ENCODE assay signal across 17 cellular contexts in genomic region chr15:48313216-48313615, GRCh38. TPM values are rescaled to one million over a fixed set of nuclear protein-coding genes. Genes with fewer than 3 reads are reported as not detected.
DNase-seq lines count a peak whose midpoint lies in the region; ATAC-seq, FAIRE-seq and TF ChIP-seq lines count a peak whose summit lies in the region.
"Had no signal": no experiment of that assay in that cellular context is flagged by ENCODE, and none has a peak within 500 bp of the region (broad histone marks: within the 10 kb centered on the region; RNA-seq: fewer than 3 reads in every experiment).

No MANE protein-coding gene starts in this region.

- no peak for TF ChIP-seq EP300 in H1 (IDR thresholded peaks at IDR 0.05; ENCODE audit: borderline replicate concordance in 1 of 2, low read depth in 2 of 2, low read length in 2 of 2)

- no peaks in the 10 kb centered on the region for H3K36me3 Mint-ChIP-seq in MCF 10A (ENCODE audit: insufficient read depth, unreplicated experiment)
- H3K36me3 Mint-ChIP-seq: CD8-positive, alpha-beta memory T cell had no signal

- no peaks in the 10 kb centered on the region for H3K9me3 ChIP-seq in breast epithelium
- no peaks in the 10 kb centered on the region for H3K9me3 ChIP-seq in H1 (ENCODE audit: insufficient read depth in 2 of 2, low read depth in 1 of 2, low read length in 1 of 2)
- H3K9me3 ChIP-seq: Caco-2 had no signal

- no peak for TF ChIP-seq RAD21 in H1 (IDR thresholded peaks at IDR 0.05 in 1 of 2, conservative IDR thresholded peaks at IDR 0.05 in 1 of 2; ENCODE audit: low read depth in 2 of 2, low read length in 2 of 2)

- H3K79me2 ChIP-seq in H1 (ENCODE audit: control insufficient read depth in 1 of 2, insufficient read depth in 2 of 2, low read length in 2 of 2), result no peaks in the 10 kb centered on the region

- no peak for FAIRE-seq in H1 (lab: Jason Lieb, UNC)
- FAIRE-seq: A204.1, GM19239 had no signal

- H4K91ac ChIP-seq in H1 (replicated peaks; ENCODE audit: insufficient read length, low read length), result no peak overlapping the region

- H3K4me1 ChIP-seq in breast epithelium (no peaks in the 10 kb centered on the region), H1 (replicated peaks in 1 of 4; ENCODE audit: control insufficient read depth in 3 of 4, insufficient read depth in 4 of 4, low read length in 3 of 4) (peaks cover 2 to 6% (median 4%) of the 10 kb centered on the region in 4 experiments; a peak in 6 of 7 replicates)
- H3K4me1 ChIP-seq: Caco-2 had no signal

- intact Hi-C loops in MCF 10A (cut with micrococcal nuclease), result no loop called here
- intact Hi-C loops in breast epithelium (cut with DNase I; ENCODE audit: low total_unique reads), result no loop called here

- no peak overlapping the region for H2BK120ac ChIP-seq in H1 (replicated peaks; ENCODE audit: low read depth, low read length)

- H3K4me1 Mint-ChIP-seq in MCF 10A (ENCODE audit: insufficient read depth, unreplicated experiment), result no peaks in the 10 kb centered on the region
- H3K4me1 Mint-ChIP-seq: B cell; CD8-positive, alpha-beta memory T cell; IgD-negative memory B cell had no signal

- no peak overlapping the region for H3K14ac ChIP-seq in H1 (ENCODE audit: insufficient read length)

- H3K23me2 ChIP-seq in H1 (ENCODE audit: low read depth, low read length), result no peaks in the 10 kb centered on the region

- no peak overlapping the region for H2AK5ac ChIP-seq in H1 (ENCODE audit: low read depth, low read length)

- no peak overlapping the region for H3K23ac ChIP-seq in H1 (ENCODE audit: insufficient read length)

- H3K18ac ChIP-seq in H1 (ENCODE audit: extremely low read depth, low read length), result no peak overlapping the region

- 96% methylated on average over 2 of the region's 2 CpGs; no CpG with 5 or more reads in 1 of the 2 experiments for WGBS in H1 (ENCODE audit: extremely low coverage in 1 of 2, insufficient coverage in 1 of 2, insufficient read length in 1 of 2, insufficient replicate concordance in 2 of 2, low coverage in 1 of 2, low lambda C conversion rate in 2 of 2, missing lambda C conversion rate in 1 of 2), 2 experiments

- H2BK20ac ChIP-seq in H1 (ENCODE audit: low read length), result no peak overlapping the region

- H4K5ac ChIP-seq in H1 (ENCODE audit: insufficient read length, low read depth, low read length), result no peak overlapping the region

- H3K36me3 ChIP-seq in breast epithelium, result no peaks in the 10 kb centered on the region
- no peaks in the 10 kb centered on the region for H3K36me3 ChIP-seq in H1 (ENCODE audit: control insufficient read depth in 2 of 4, insufficient read depth in 4 of 4, low read length in 3 of 4)

- H2BK12ac ChIP-seq in H1 (ENCODE audit: low read depth, low read length), result no peak overlapping the region

- TF ChIP-seq POLR2A in breast epithelium (IDR thresholded peaks at IDR 0.05) (no peak), H1 (IDR thresholded peaks at IDR 0.05; ENCODE audit: control extremely low read depth in 1 of 2, low read depth in 2 of 2, low read length in 2 of 2) (no peak)

- no peaks in the 10 kb centered on the region for H3K79me1 ChIP-seq in H1 (ENCODE audit: low read depth, low read length)

- no peak overlapping the region for H2BK5ac ChIP-seq in H1 (ENCODE audit: low read depth, low read length)

- DNase-seq in MCF 10A (ENCODE audit: unreplicated experiment), result peak; percentile 41
- no peak for DNase-seq in breast epithelium (ENCODE audit: low spot score in 2 of 2)
- peak; percentile 59 for DNase-seq in SKM-1 treated with dmso at 0.1 percent for 144 hours (lab: John Stamatoyannopoulos, UW; ENCODE audit: unreplicated experiment)
- DNase-seq in H1 (ENCODE audit: low read depth in 1 of 2, low spot score in 2 of 2), result no peak
- no peak for DNase-seq in NCI-H345 (lab: John Stamatoyannopoulos, UW)
- DNase-seq: Caco-2; CD8-positive, alpha-beta memory T cell; DND-41; GDM1; H9 had no signal

- no peak overlapping the region for H3K9ac ChIP-seq in H1 (replicated peaks in 1 of 4; ENCODE audit: extremely low read depth in 1 of 4, low read depth in 3 of 4, low read length in 3 of 4)

- no peaks in the 10 kb centered on the region for H3K9me3 Mint-ChIP-seq in MCF 10A (ENCODE audit: unreplicated experiment)
- H3K9me3 Mint-ChIP-seq: CD8-positive, alpha-beta memory T cell had no signal

- H3K27ac ChIP-seq in breast epithelium (no peak overlapping the region), H1 (ENCODE audit: low read depth, low read length) (no peak overlapping the region)
- H3K27ac ChIP-seq: C4-2B had no signal

- no TSS peak for BruUV-seq in MCF 10A (replicated peaks; lab: Mats Ljungman, UMichigan)

- POLR2A ChIA-PET in MCF 10A (lab: Yijun Ruan, JAX), result no interaction called here
- POLR2A ChIA-PET in H1 (lab: Charles Lee; ENCODE audit: partially characterized antibody), result interaction anchor here (1.0 kb wide), 1 partner anchor 13 kb away, joined by 3 read pairs; no protein-coding TSS in a partner anchor

- H3K27me3 Mint-ChIP-seq in MCF 10A (ENCODE audit: insufficient read depth, unreplicated experiment), result no peaks in the 10 kb centered on the region
- H3K27me3 Mint-ChIP-seq: B cell, IgD-negative memory B cell had no signal

- no peak for ATAC-seq in GM21723 (IDR thresholded peaks at IDR 0.05; ENCODE audit: unreplicated experiment)
- ATAC-seq in GM19463 (IDR thresholded peaks at IDR 0.05; ENCODE audit: unreplicated experiment), result no peak

- H3K27ac Mint-ChIP-seq in MCF 10A (ENCODE audit: low read depth, unreplicated experiment), result no peak overlapping the region
- H3K27ac Mint-ChIP-seq: B cell, IgD-negative memory B cell had no signal

- CTCF ChIA-PET in MCF 10A (lab: Yijun Ruan, JAX), result interaction anchor here (0.6 kb wide), 1 partner anchor 1993 kb away, joined by 3 read pairs; no protein-coding TSS in a partner anchor
- CTCF ChIA-PET in H1 (lab: Charles Lee; ENCODE audit: partially characterized antibody), result interaction anchor here (0.6 to 2.0 kb wide), 3 partner anchors 16 to 336 kb away, joined by 3 to 5 read pairs (median 4); no protein-coding TSS in a partner anchor

- no peak overlapping the region for H3K56ac ChIP-seq in H1 (replicated peaks; ENCODE audit: insufficient read length, low read depth, low read length)

- H2AFZ ChIP-seq in H1 (ENCODE audit: low read length), result peak overlapping the region; percentile 1; the same call in 1 of the 2 replicates

- H3K4ac ChIP-seq in H1 (replicated peaks; ENCODE audit: insufficient read length, low read depth, low read length), result no peak overlapping the region

- H3K4me3 ChIP-seq in breast epithelium, result no peak overlapping the region
- no peak overlapping the region for H3K4me3 ChIP-seq in H1 (ENCODE audit: extremely low read depth in 1 of 4, insufficient read depth in 2 of 4, low read depth in 3 of 4, low read length in 4 of 4)

- no peaks in the 10 kb centered on the region for H3K27me3 ChIP-seq in breast epithelium
- H3K27me3 ChIP-seq in H1 (replicated peaks in 1 of 4; ENCODE audit: control insufficient read depth in 3 of 4, extremely low read depth in 1 of 4, insufficient read depth in 3 of 4, low read length in 3 of 4), result no peaks in the 10 kb centered on the region

- H2BK15ac ChIP-seq in H1 (ENCODE audit: low read length), result no peak overlapping the region

- H4K20me1 ChIP-seq in H1 (replicated peaks in 1 of 2; ENCODE audit: control insufficient read depth in 1 of 2, insufficient read depth in 2 of 2, low read length in 2 of 2), result no peaks in the 10 kb centered on the region

- no peak for TF ChIP-seq CTCF in MCF 10A (IDR thresholded peaks at IDR 0.05; ENCODE audit: unreplicated experiment)
- no peak for TF ChIP-seq CTCF in breast epithelium (IDR thresholded peaks at IDR 0.05)
- TF ChIP-seq CTCF in H1 (IDR thresholded peaks at IDR 0.05; ENCODE audit: control extremely low read depth in 1 of 3, insufficient read depth in 1 of 3, low read depth in 1 of 3, low read length in 3 of 3), result no peak

- no peak overlapping the region for H4K8ac ChIP-seq in H1 (ENCODE audit: extremely low read depth, insufficient read depth, low read length)

- no peak overlapping the region for H3K4me3 Mint-ChIP-seq in MCF 10A (ENCODE audit: unreplicated experiment)
- H3K4me3 Mint-ChIP-seq: B cell; CD8-positive, alpha-beta memory T cell; H9; IgD-negative memory B cell had no signal

- no peak overlapping the region for H3K4me2 ChIP-seq in H1 (ENCODE audit: insufficient read depth in 1 of 2, low read depth in 2 of 2, low read length in 2 of 2)

TF ChIP-seq in H1, 55 proteins besides CTCF, POLR2A, EP300 and RAD21 (continues in another document):
- TF ChIP-seq SIRT6 (IDR thresholded peaks at IDR 0.05; ENCODE audit: low read length) (no peak), SAP30 (IDR thresholded peaks at IDR 0.05; ENCODE audit: insufficient read depth, insufficient replicate concordance, low read length) (no peak), E2F6 (IDR thresholded peaks at IDR 0.05) (no peak), GABPA (IDR thresholded peaks at IDR 0.05; ENCODE audit: borderline replicate concordance, insufficient read depth, low read length) (no peak), SUZ12 (IDR thresholded peaks at IDR 0.05; ENCODE audit: low read length) (no peak), TCF12 (IDR thresholded peaks at IDR 0.05; ENCODE audit: low read depth, low read length) (no peak), SP4 (IDR thresholded peaks at IDR 0.05; ENCODE audit: low read length) (no peak)

RNA-seq across cellular contexts. Expression of gene DUT, which starts 18.0 kb away (rescaled TPM):
- total RNA-seq in MCF 10A (2022) (54.0 and 81.1 TPM in 2 replicates), breast epithelium (100 to 1,000 TPM; 101 to 105 (median 105) TPM)
- total RNA-seq in H1 (2021; fragmentation: NEBNext Ultra II Directional; extraction: Animal tissue kit (Norgen Biotek cat#: 25700)), result 246 and 259 TPM in 2 replicates
- 71.4 and 71.5 TPM in 2 replicates for polyA plus RNA-seq in H1 (2011; rRNA removed)
- polyA plus RNA-seq in H1 (2011; cell fraction: cytosol; rRNA removed), result 89.6 TPM
- 89.8 TPM for polyA plus RNA-seq in H1 (2011; cell fraction: nucleus; rRNA removed)
- polyA plus RNA-seq in H1 (2012, experiment 1 of 2), result 156 to 208 TPM (median 166 TPM) in 4 replicates
- polyA plus RNA-seq in H1 (2012, experiment 2 of 2), result 110 TPM
- 256 TPM for polyA plus RNA-seq in H1 (2013, experiment 1 of 2)
- polyA plus RNA-seq in H1 (2013, experiment 2 of 2), result 255 TPM
- polyA minus RNA-seq in H1 (2011; rRNA and poly(A)+ RNA removed), result 7.7 and 11.8 TPM in 2 replicates
- polyA minus RNA-seq in H1 (2011; cell fraction: cytosol; rRNA and poly(A)+ RNA removed), result 51.4 TPM
- polyA minus RNA-seq in H1 (2011; cell fraction: nucleus; rRNA and poly(A)+ RNA removed), result 26.7 TPM

Comparison
In these comparisons a context has a peak if more than half of its experiments do, and no peak if none do; other contexts are left out.
1. DNase-seq: peak in MCF 10A (single experiment) and SKM-1 treated with dmso at 0.1 percent for 144 hours (single experiment); none in breast epithelium (0 of 2), H1 (0 of 2) and NCI-H345 (single experiment).